In genomic region chr2:234455246-234455645, GRCh38 we compare ENCODE assay signal across 7 cellular contexts. TPM values are rescaled to one million over a fixed set of nuclear protein-coding genes. Genes with fewer than 3 reads are reported as not detected.
DNase-seq lines count a peak whose midpoint lies in the region; ATAC-seq and TF ChIP-seq lines count a peak whose summit lies in the region.
"Not testable (repeated sequence)": the region's sequence is repeated elsewhere in the genome, so short reads cannot be mapped to it uniquely, and the experiment has no call there.

No MANE protein-coding gene starts in this region.

- not testable (repeated sequence) for DNase-seq in Caco-2; T-helper 17 cell; activated CD4-positive, alpha-beta memory T cell treated with anti-CD3 and anti-CD28 coated beads, Interleukin-2, amount 10 ng/mL, durations not matched to agents 7 days and 5 days; effector memory CD8-positive, alpha-beta T cell; natural killer cell treated with Interleukin-12 subunit alpha and Interleukin-12 subunit beta and Interleukin-15 and Interleukin-18, amount 100 ng/mL, for 72 hours (ENCODE audit: low spot score)
- DNase-seq in activated T-cell treated with anti-CD3 and anti-CD28 coated beads, Interleukin-2, amount 50 U/mL, for 72 hours, result peak; percentile 27 to 42
- peak in 1 of 2 donors; percentile 46 for DNase-seq in activated naive CD4-positive, alpha-beta T cell treated with anti-CD3 and anti-CD28 coated beads, Interleukin-2, amount 50 U/mL, for 72 hours (ENCODE audit: low spot score in 2 of 2)

- H3K4me3 Mint-ChIP-seq in Caco-2 (ENCODE audit: unreplicated experiment), result not testable (repeated sequence)
- H3K4me3 Mint-ChIP-seq in T-helper 17 cell, result peak overlapping the region; percentile 56
- peak overlapping the region; percentile 36 for H3K4me3 Mint-ChIP-seq in activated CD4-positive, alpha-beta memory T cell treated with anti-CD3 and anti-CD28 coated beads, Interleukin-2, amount 10 ng/mL, durations not matched to agents 7 days and 5 days
- H3K4me3 Mint-ChIP-seq in activated T-cell treated with anti-CD3 and anti-CD28 coated beads, Interleukin-2, amount 50 U/mL, for 72 hours, result peak overlapping the region; percentile 66 to 79
- H3K4me3 Mint-ChIP-seq in effector memory CD8-positive, alpha-beta T cell, result peak overlapping the region; percentile 33 to 49
- peak overlapping the region; percentile 80 for H3K4me3 Mint-ChIP-seq in natural killer cell treated with Interleukin-12 subunit alpha and Interleukin-12 subunit beta and Interleukin-15 and Interleukin-18, amount 100 ng/mL, for 72 hours

- not testable (repeated sequence) for H3K4me3 ChIP-seq in Caco-2 (ENCODE audit: low read depth, low read length)

- not testable (repeated sequence) for H3K36me3 ChIP-seq in Caco-2 (ENCODE audit: control insufficient read depth, insufficient read depth, low read length)

- ATAC-seq in T-helper 17 cell; activated T-cell treated with anti-CD3 and anti-CD28 coated beads, Interleukin-2, amount 50 U/mL, for 72 hours (replicated peaks in 1 of 2); activated naive CD4-positive, alpha-beta T cell treated with anti-CD3 and anti-CD28 coated beads, Interleukin-2, amount 50 U/mL, for 72 hours; effector memory CD8-positive, alpha-beta T cell (replicated peaks); natural killer cell treated with Interleukin-12 subunit alpha and Interleukin-12 subunit beta and Interleukin-15 and Interleukin-18, amount 100 ng/mL, for 72 hours: not testable (repeated sequence)

- POLR2A ChIA-PET in Caco-2 (lab: Charles Lee), result not testable (repeated sequence)
- POLR2A ChIA-PET in activated CD4-positive, alpha-beta memory T cell treated with anti-CD3 and anti-CD28 coated beads, Interleukin-2, amount 10 ng/mL, durations not matched to agents 7 days and 5 days (lab: Charles Lee), result interaction anchor here (1.8 to 17.4 kb wide), 9 partner anchors 9 to 163 kb away, joined by 14 to 410 read pairs (median 82); partner anchors contain the start of gene ARL4C

- CTCF ChIA-PET in Caco-2 (lab: Charles Lee), result not testable (repeated sequence)
- CTCF ChIA-PET in activated CD4-positive, alpha-beta memory T cell treated with anti-CD3 and anti-CD28 coated beads, Interleukin-2, amount 10 ng/mL, durations not matched to agents 7 days and 5 days (lab: Charles Lee), result interaction anchor here (1.2 to 9.9 kb wide), 8 partner anchors 9 to 164 kb away, joined by 3 to 79 read pairs (median 12); no protein-coding TSS in a partner anchor

- not testable (repeated sequence) for H3K36me3 Mint-ChIP-seq in Caco-2 (ENCODE audit: insufficient read depth, unreplicated experiment); T-helper 17 cell (ENCODE audit: low read depth)
- peaks cover 69% of the 10 kb centered on the region for H3K36me3 Mint-ChIP-seq in activated CD4-positive, alpha-beta memory T cell treated with anti-CD3 and anti-CD28 coated beads, Interleukin-2, amount 10 ng/mL, durations not matched to agents 7 days and 5 days (ENCODE audit: low read depth)
- peaks cover 14 to 17% of the 10 kb centered on the region in 2 donors for H3K36me3 Mint-ChIP-seq in activated T-cell treated with anti-CD3 and anti-CD28 coated beads, Interleukin-2, amount 50 U/mL, for 72 hours (ENCODE audit: insufficient read depth in 2 of 2)
- peaks cover 20 to 50% of the 10 kb centered on the region in 2 donors for H3K36me3 Mint-ChIP-seq in activated naive CD4-positive, alpha-beta T cell treated with anti-CD3 and anti-CD28 coated beads, Interleukin-2, amount 50 U/mL, for 72 hours
- peaks cover 19% of the 10 kb centered on the region for H3K36me3 Mint-ChIP-seq in effector memory CD8-positive, alpha-beta T cell (ENCODE audit: insufficient read depth)
- peaks cover 20% of the 10 kb centered on the region for H3K36me3 Mint-ChIP-seq in natural killer cell treated with Interleukin-12 subunit alpha and Interleukin-12 subunit beta and Interleukin-15 and Interleukin-18, amount 100 ng/mL, for 72 hours

- peaks cover 33% of the 10 kb centered on the region for H3K9me3 Mint-ChIP-seq in Caco-2 (ENCODE audit: unreplicated experiment)
- peaks cover 23% of the 10 kb centered on the region for H3K9me3 Mint-ChIP-seq in activated CD4-positive, alpha-beta memory T cell treated with anti-CD3 and anti-CD28 coated beads, Interleukin-2, amount 10 ng/mL, durations not matched to agents 7 days and 5 days
- not testable (repeated sequence) for H3K9me3 Mint-ChIP-seq in activated T-cell treated with anti-CD3 and anti-CD28 coated beads, Interleukin-2, amount 50 U/mL, for 72 hours; effector memory CD8-positive, alpha-beta T cell; natural killer cell treated with Interleukin-12 subunit alpha and Interleukin-12 subunit beta and Interleukin-15 and Interleukin-18, amount 100 ng/mL, for 72 hours
- H3K9me3 Mint-ChIP-seq in activated naive CD4-positive, alpha-beta T cell treated with anti-CD3 and anti-CD28 coated beads, Interleukin-2, amount 50 U/mL, for 72 hours, result peaks cover 1 to 11% of the 10 kb centered on the region in 2 donors

- H3K9me3 ChIP-seq in Caco-2; T-helper 17 cell (ENCODE audit: control insufficient read depth, low read length, poor library complexity, severe bottlenecking): not testable (repeated sequence)

- peaks cover 45% of the 10 kb centered on the region for H3K4me1 ChIP-seq in Caco-2

- H3K27me3 ChIP-seq in Caco-2 (replicated peaks; ENCODE audit: control insufficient read depth, insufficient read depth, low read length), result not testable (repeated sequence)

- peaks cover 30% of the 10 kb centered on the region for H3K4me1 Mint-ChIP-seq in Caco-2 (ENCODE audit: low read depth, unreplicated experiment)
- H3K4me1 Mint-ChIP-seq in T-helper 17 cell, result peaks cover 49% of the 10 kb centered on the region
- peaks cover 78% of the 10 kb centered on the region for H3K4me1 Mint-ChIP-seq in activated CD4-positive, alpha-beta memory T cell treated with anti-CD3 and anti-CD28 coated beads, Interleukin-2, amount 10 ng/mL, durations not matched to agents 7 days and 5 days
- peaks cover 93% of the 10 kb centered on the region for H3K4me1 Mint-ChIP-seq in activated T-cell treated with anti-CD3 and anti-CD28 coated beads, Interleukin-2, amount 50 U/mL, for 72 hours (ENCODE audit: low read depth)
- H3K4me1 Mint-ChIP-seq in effector memory CD8-positive, alpha-beta T cell (ENCODE audit: low read depth in 2 of 2), result peaks cover 45 to 73% of the 10 kb centered on the region in 2 donors
- peaks cover 61 to 75% of the 10 kb centered on the region in 2 donors for H3K4me1 Mint-ChIP-seq in natural killer cell treated with Interleukin-12 subunit alpha and Interleukin-12 subunit beta and Interleukin-15 and Interleukin-18, amount 100 ng/mL, for 72 hours (ENCODE audit: low read depth in 2 of 2)

- intact Hi-C loops in Caco-2 (cut with micrococcal nuclease; ENCODE audit: unreplicated experiment), result not testable (repeated sequence)

- peak overlapping the region; percentile 57 for H3K27ac Mint-ChIP-seq in Caco-2 (ENCODE audit: unreplicated experiment)
- H3K27ac Mint-ChIP-seq in T-helper 17 cell, result peak overlapping the region; percentile 90
- H3K27ac Mint-ChIP-seq in activated CD4-positive, alpha-beta memory T cell treated with anti-CD3 and anti-CD28 coated beads, Interleukin-2, amount 10 ng/mL, durations not matched to agents 7 days and 5 days, result peak overlapping the region; percentile 81
- peak overlapping the region; percentile 93 for H3K27ac Mint-ChIP-seq in activated T-cell treated with anti-CD3 and anti-CD28 coated beads, Interleukin-2, amount 50 U/mL, for 72 hours
- H3K27ac Mint-ChIP-seq in activated naive CD4-positive, alpha-beta T cell treated with anti-CD3 and anti-CD28 coated beads, Interleukin-2, amount 50 U/mL, for 72 hours, result peak overlapping the region; percentile 38 to 88
- peak overlapping the region; percentile 42 to 91 for H3K27ac Mint-ChIP-seq in effector memory CD8-positive, alpha-beta T cell
- H3K27ac Mint-ChIP-seq in natural killer cell treated with Interleukin-12 subunit alpha and Interleukin-12 subunit beta and Interleukin-15 and Interleukin-18, amount 100 ng/mL, for 72 hours, result peak overlapping the region; percentile 91 to 95

- H3K27me3 Mint-ChIP-seq in Caco-2 (ENCODE audit: insufficient read depth, unreplicated experiment); T-helper 17 cell; activated CD4-positive, alpha-beta memory T cell treated with anti-CD3 and anti-CD28 coated beads, Interleukin-2, amount 10 ng/mL, durations not matched to agents 7 days and 5 days; activated T-cell treated with anti-CD3 and anti-CD28 coated beads, Interleukin-2, amount 50 U/mL, for 72 hours (ENCODE audit: low read depth); effector memory CD8-positive, alpha-beta T cell; natural killer cell treated with Interleukin-12 subunit alpha and Interleukin-12 subunit beta and Interleukin-15 and Interleukin-18, amount 100 ng/mL, for 72 hours: not testable (repeated sequence)

- BruUV-seq in Caco-2 (replicated peaks; lab: Mats Ljungman, UMichigan), result not testable (repeated sequence)

- TF ChIP-seq CTCF in Caco-2 (IDR thresholded peaks at IDR 0.05; ENCODE audit: insufficient read depth in 1 of 2, low read depth in 1 of 2, low read length in 1 of 2, severe bottlenecking in 1 of 2, unreplicated experiment in 1 of 2), result not testable (repeated sequence)

RNA-seq across cellular contexts. Expression of gene ARL4C, which starts 41.6 kb away (rescaled TPM):
- total RNA-seq in Caco-2 (2022) (76.0 and 81.2 TPM in 2 replicates), T-helper 17 cell (100 to 1,000 TPM; 365 to 393 TPM)
- 100 to 1,000 TPM; 445 to 449 TPM for total RNA-seq in activated CD4-positive, alpha-beta memory T cell treated with anti-CD3 and anti-CD28 coated beads, Interleukin-2, amount 10 ng/mL, durations not matched to agents 7 days and 5 days
- 10 to 100 TPM; 52.9 to 53.7 TPM for total RNA-seq in activated T-cell treated with anti-CD3 and anti-CD28 coated beads, Interleukin-2, amount 50 U/mL, for 72 hours
- 10 to 100 TPM; 26.1 to 50.0 TPM for total RNA-seq in activated naive CD4-positive, alpha-beta T cell treated with anti-CD3 and anti-CD28 coated beads, Interleukin-2, amount 50 U/mL, for 72 hours
- 100 to 1,000 TPM in 1 of 2 donors, 10 to 100 TPM in 1; 99.5 to 136 TPM for total RNA-seq in natural killer cell treated with Interleukin-12 subunit alpha and Interleukin-12 subunit beta and Interleukin-15 and Interleukin-18, amount 100 ng/mL, for 72 hours
